In genomic region chr7:155998328-155998691, GRCh38 we compare ENCODE assay signal across 16 cellular contexts.
A peak's percentile ranks its signal among the peaks of the same experiment; 100 is the strongest.
DNase-seq lines count a peak whose midpoint lies in the region; ATAC-seq and TF ChIP-seq lines count a peak whose summit lies in the region.
"Had no signal": no experiment of that assay in that cellular context is flagged by ENCODE, and none has a peak within 500 bp of the region (broad histone marks: within the 10 kb centered on the region; RNA-seq: fewer than 3 reads in every experiment).

No MANE protein-coding gene starts in this region.

- H3K4me2 ChIP-seq in osteoblast (ENCODE audit: insufficient read depth, low read length) = no peak overlapping the region

- no peak for DNase-seq in CD4-positive, alpha-beta memory T cell
- peak; percentile 71 for DNase-seq in Jurkat, Clone E6-1 (ENCODE audit: low read depth, low spot score)
- peak; percentile 39 for DNase-seq in activated naive CD4-positive, alpha-beta T cell treated with anti-CD3 and anti-CD28 coated beads, Interleukin-2, amount 50 U/mL, for 16 hours
- DNase-seq in posterior vena cava (ENCODE audit: low spot score) = peak; percentile 64
- DNase-seq in osteoblast (ENCODE audit: insufficient read length, low spot score, missing footprints) = no peak
- no peak for DNase-seq in NCI-H2196 (lab: John Stamatoyannopoulos, UW; ENCODE audit: unreplicated experiment)
- no peak for DNase-seq in stimulated activated effector memory CD8-positive, alpha-beta T cell treated with anti-CD3 and anti-CD28 coated beads, Interleukin-12 subunit alpha, Interleukin-12 subunit beta, amount 100 ng/mL, for 72 hours (ENCODE audit: low spot score in 2 of 2)
- DNase-seq: amniotic stem cell, glutamatergic neuron, NCI-H1092, NCI-H2171, sigmoid colon had no signal

- H3K36me3 Mint-ChIP-seq in CD4-positive, alpha-beta memory T cell = no peaks in the 10 kb centered on the region
- H3K36me3 Mint-ChIP-seq in stimulated activated effector memory CD8-positive, alpha-beta T cell treated with anti-CD3 and anti-CD28 coated beads, Interleukin-12 subunit alpha, Interleukin-12 subunit beta, amount 100 ng/mL, for 72 hours = no peaks in the 10 kb centered on the region
- H3K36me3 Mint-ChIP-seq: IgD-negative memory B cell, memory B cell had no signal

- H2AFZ ChIP-seq in osteoblast (ENCODE audit: low read length) = no peak overlapping the region

- peaks cover 9 to 39% (median 23%) of the 10 kb centered on the region in 4 donors for H3K4me1 Mint-ChIP-seq in CD4-positive, alpha-beta memory T cell
- H3K4me1 Mint-ChIP-seq in stimulated activated effector memory CD8-positive, alpha-beta T cell treated with anti-CD3 and anti-CD28 coated beads, Interleukin-12 subunit alpha, Interleukin-12 subunit beta, amount 100 ng/mL, for 72 hours = peaks cover 6% of the 10 kb centered on the region
- H3K4me1 Mint-ChIP-seq: memory B cell had no signal

- H4K20me1 ChIP-seq in osteoblast (ENCODE audit: insufficient read depth, low read length) = no peaks in the 10 kb centered on the region

- no peaks in the 10 kb centered on the region for H3K9me3 Mint-ChIP-seq in CD4-positive, alpha-beta memory T cell
- no peaks in the 10 kb centered on the region for H3K9me3 Mint-ChIP-seq in stimulated activated effector memory CD8-positive, alpha-beta T cell treated with anti-CD3 and anti-CD28 coated beads, Interleukin-12 subunit alpha, Interleukin-12 subunit beta, amount 100 ng/mL, for 72 hours

- CTCF ChIA-PET in CD4-positive, alpha-beta memory T cell (lab: Charles Lee; ENCODE audit: partially characterized antibody) = no interaction called here

- POLR2A ChIA-PET in CD4-positive, alpha-beta memory T cell (lab: Charles Lee; ENCODE audit: partially characterized antibody) = no interaction called here

- no peak overlapping the region for H3K4me3 ChIP-seq in CD4-positive, alpha-beta memory T cell (ENCODE audit: low read length in 2 of 2)
- no peak overlapping the region; the same call in 1 of the 2 replicates for H3K4me3 ChIP-seq in Jurkat, Clone E6-1 (ENCODE audit: low read length)
- no peak overlapping the region for H3K4me3 ChIP-seq in osteoblast (ENCODE audit: insufficient read depth, low read length)
- H3K4me3 ChIP-seq: sigmoid colon had no signal

- H3K27me3 Mint-ChIP-seq in CD4-positive, alpha-beta memory T cell = peaks cover 17 to 27% of the 10 kb centered on the region in 2 donors

- no peak for TF ChIP-seq CTCF in osteoblast (IDR thresholded peaks at IDR 0.05; ENCODE audit: extremely low read depth, low read depth, low read length)

- H3K79me2 ChIP-seq in osteoblast (ENCODE audit: insufficient read depth, low read length) = no peaks in the 10 kb centered on the region

- no peaks in the 10 kb centered on the region for H3K27me3 ChIP-seq in CD4-positive, alpha-beta memory T cell (ENCODE audit: insufficient read depth, low read length)
- no peaks in the 10 kb centered on the region for H3K27me3 ChIP-seq in osteoblast (ENCODE audit: insufficient read depth, low read length)

- H3K4me1 ChIP-seq in CD4-positive, alpha-beta memory T cell (ENCODE audit: insufficient read depth, low read length) = peaks cover 19% of the 10 kb centered on the region
- no peaks in the 10 kb centered on the region for H3K4me1 ChIP-seq in osteoblast (ENCODE audit: insufficient read depth, low read length)
- H3K4me1 ChIP-seq: sigmoid colon had no signal

- peak overlapping the region in 1 of 7 donors; percentile 6 for H3K27ac Mint-ChIP-seq in CD4-positive, alpha-beta memory T cell
- H3K27ac Mint-ChIP-seq in stimulated activated effector memory CD8-positive, alpha-beta T cell treated with anti-CD3 and anti-CD28 coated beads, Interleukin-12 subunit alpha, Interleukin-12 subunit beta, amount 100 ng/mL, for 72 hours = no peak overlapping the region
- H3K27ac Mint-ChIP-seq: IgD-negative memory B cell, memory B cell had no signal

- intact Hi-C loops in CD4-positive, alpha-beta memory T cell (cut with micrococcal nuclease) = no loop called here
- intact Hi-C loops in posterior vena cava (cut with DNase I) = no loop called here

- no peak for ATAC-seq in GM21526 (IDR thresholded peaks at IDR 0.05; ENCODE audit: low FRiP score, unreplicated experiment)
- no peak for ATAC-seq in stimulated activated effector memory CD8-positive, alpha-beta T cell treated with anti-CD3 and anti-CD28 coated beads, Interleukin-12 subunit alpha, Interleukin-12 subunit beta, amount 100 ng/mL, for 72 hours

- no peaks in the 10 kb centered on the region for H3K9me3 ChIP-seq in CD4-positive, alpha-beta memory T cell (ENCODE audit: control insufficient read depth in 1 of 2, low read length in 2 of 2)
- no peaks in the 10 kb centered on the region for H3K9me3 ChIP-seq in osteoblast (ENCODE audit: low read depth, low read length)
- H3K9me3 ChIP-seq: sigmoid colon had no signal

- no peak overlapping the region for H3K27ac ChIP-seq in CD4-positive, alpha-beta memory T cell (ENCODE audit: low read depth, low read length)
- H3K27ac ChIP-seq in osteoblast (ENCODE audit: low read depth, low read length) = no peak overlapping the region
- H3K27ac ChIP-seq: epithelial cell of prostate, sigmoid colon had no signal

- peak overlapping the region in 7 of 8 donors; percentile 3 to 85 (median 60) for H3K4me3 Mint-ChIP-seq in CD4-positive, alpha-beta memory T cell
- no peak overlapping the region for H3K4me3 Mint-ChIP-seq in stimulated activated effector memory CD8-positive, alpha-beta T cell treated with anti-CD3 and anti-CD28 coated beads, Interleukin-12 subunit alpha, Interleukin-12 subunit beta, amount 100 ng/mL, for 72 hours
- H3K4me3 Mint-ChIP-seq: IgD-negative memory B cell, memory B cell had no signal

- H3K36me3 ChIP-seq in CD4-positive, alpha-beta memory T cell (ENCODE audit: insufficient read depth, low read length) = no peaks in the 10 kb centered on the region
- no peaks in the 10 kb centered on the region for H3K36me3 ChIP-seq in osteoblast (ENCODE audit: insufficient read depth, low read length)
- H3K36me3 ChIP-seq: sigmoid colon had no signal

Comparison
In these comparisons a context has a peak if more than half of its experiments do, and no peak if none do; other contexts are left out.
1. DNase-seq: peak in Jurkat, Clone E6-1 (single experiment), activated naive CD4-positive, alpha-beta T cell treated with anti-CD3 and anti-CD28 coated beads, Interleukin-2, amount 50 U/mL, for 16 hours (single experiment) and posterior vena cava (single experiment); none in CD4-positive, alpha-beta memory T cell (0 of 5), osteoblast (single experiment), NCI-H2196 (single experiment) and stimulated activated effector memory CD8-positive, alpha-beta T cell treated with anti-CD3 and anti-CD28 coated beads, Interleukin-12 subunit alpha, Interleukin-12 subunit beta, amount 100 ng/mL, for 72 hours (0 of 2).